Comparison of ENCODE assay signal across 9 cellular contexts in the genomic region with DNA sequence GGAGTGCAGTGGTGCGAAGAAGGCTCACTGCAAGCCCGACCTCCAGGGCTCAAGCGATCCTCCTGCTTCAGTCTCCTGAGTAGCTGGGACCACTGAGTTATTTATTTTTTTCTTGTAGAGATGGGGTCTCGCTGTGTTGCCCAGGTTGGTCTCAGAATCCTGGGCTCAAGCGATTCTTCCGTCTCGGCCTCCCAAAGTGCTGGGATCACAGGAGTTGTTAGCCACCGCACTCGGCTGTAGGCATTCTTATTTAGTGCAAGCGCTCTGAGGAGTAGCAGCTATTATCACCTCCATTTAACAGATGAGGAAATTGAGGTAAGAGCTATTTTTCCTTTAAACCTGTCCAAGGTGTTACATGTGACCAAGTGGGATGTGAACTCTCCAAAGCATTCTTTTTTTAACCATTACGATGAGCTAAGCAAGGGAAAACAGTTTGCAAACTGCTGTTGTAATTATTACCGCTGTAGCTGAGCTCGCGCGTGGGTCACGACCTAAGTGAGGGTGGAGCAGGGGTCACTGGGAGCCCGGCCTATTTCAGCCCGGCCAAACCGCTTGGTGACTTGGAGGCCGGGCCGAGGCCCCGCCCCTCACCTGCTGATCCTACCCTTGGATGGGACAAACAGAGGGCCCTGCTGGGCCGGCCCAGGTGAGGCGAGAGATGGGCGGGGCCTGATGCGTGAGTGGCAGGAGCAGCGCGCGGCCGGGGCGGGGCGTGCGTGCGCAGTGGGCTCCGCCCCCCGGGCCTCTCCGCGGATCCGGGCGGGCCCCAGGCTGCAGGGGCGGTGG. TPM values are rescaled to one million over a fixed set of nuclear protein-coding genes. Genes with fewer than 3 reads are reported as not detected.
A peak's percentile ranks its signal among the peaks of the same experiment; 100 is the strongest.
DNase-seq lines count a peak whose midpoint lies in the region; ATAC-seq and TF ChIP-seq lines count a peak whose summit lies in the region.
"Had no signal": no experiment of that assay in that cellular context is flagged by ENCODE, and none has a peak within 500 bp of the region (broad histone marks: within the 10 kb centered on the region; RNA-seq: fewer than 3 reads in every experiment).

No MANE protein-coding gene starts in this region.

- no peaks in the 10 kb centered on the region for H3K36me3 Mint-ChIP-seq in neural progenitor cell

- H3K27me3 ChIP-seq in KMS-11 (ENCODE audit: insufficient read depth, low read depth) (no peaks in the 10 kb centered on the region), neural progenitor cell (peaks cover 78% of the 10 kb centered on the region)

- H3K36me3 ChIP-seq in KMS-11 (ENCODE audit: insufficient read depth) (no peaks in the 10 kb centered on the region), neural progenitor cell (no peaks in the 10 kb centered on the region)

- H2AFZ ChIP-seq in KMS-11 (ENCODE audit: low read depth) (peak overlapping the region; percentile 79; the same call in 1 of the 2 replicates), neural progenitor cell (replicated peaks) (no peak overlapping the region)

- H3K4me2 ChIP-seq in KMS-11 = peak overlapping the region; percentile 73
- H3K4me2 ChIP-seq in neural progenitor cell = peak overlapping the region; percentile 72

- H3K4me3 Mint-ChIP-seq in neural progenitor cell = peak overlapping the region; percentile 84
- H3K4me3 Mint-ChIP-seq in stimulated activated naive CD8-positive, alpha-beta T cell treated with anti-CD3 and anti-CD28 coated beads, Interleukin-15, amount 100 ng/mL, for 72 hours = peak overlapping the region; percentile 79 to 84

- no peak overlapping the region for H3K27ac ChIP-seq in KMS-11
- H3K27ac ChIP-seq in neural progenitor cell = no peak overlapping the region

- H3K27ac Mint-ChIP-seq in neural progenitor cell = no peak overlapping the region
- no peak overlapping the region for H3K27ac Mint-ChIP-seq in stimulated activated naive CD8-positive, alpha-beta T cell treated with anti-CD3 and anti-CD28 coated beads, Interleukin-15, amount 100 ng/mL, for 72 hours

- peaks cover 29% of the 10 kb centered on the region for H3F3A ChIP-seq in neural progenitor cell (ENCODE audit: low read depth)

- H3K4me1 ChIP-seq in KMS-11 (ENCODE audit: low read depth, poor library complexity, severe bottlenecking) (peaks cover 7% of the 10 kb centered on the region), neural progenitor cell (no peaks in the 10 kb centered on the region)

- H3K4me3 ChIP-seq in KMS-11 (IDR thresholded peaks at IDR 0.05; ENCODE audit: insufficient read depth, low read depth, low read length) (no peak overlapping the region), neural progenitor cell (peak overlapping the region; percentile 42)

- H3K27me3 Mint-ChIP-seq in neural progenitor cell (ENCODE audit: insufficient read depth, low read depth) = peaks cover 14% of the 10 kb centered on the region
- peaks cover 78% of the 10 kb centered on the region for H3K27me3 Mint-ChIP-seq in stimulated activated naive CD8-positive, alpha-beta T cell treated with anti-CD3 and anti-CD28 coated beads, Interleukin-15, amount 100 ng/mL, for 72 hours

- H4K20me1 ChIP-seq in KMS-11 (ENCODE audit: insufficient read depth) (no peaks in the 10 kb centered on the region), neural progenitor cell (ENCODE audit: low read depth) (peaks cover 17% of the 10 kb centered on the region)

- H3K79me2 ChIP-seq in KMS-11 (ENCODE audit: insufficient read depth, low read depth) (no peaks in the 10 kb centered on the region), neural progenitor cell (ENCODE audit: low read depth) (no peaks in the 10 kb centered on the region)

- no peak for TF ChIP-seq CTCF in KMS-11 (conservative IDR thresholded peaks at IDR 0.05; ENCODE audit: low read depth, low read length)
- TF ChIP-seq CTCF in neural progenitor cell (IDR thresholded peaks at IDR 0.05) = no peak

- no peaks in the 10 kb centered on the region for H3K9me3 Mint-ChIP-seq in neural progenitor cell
- no peaks in the 10 kb centered on the region for H3K9me3 Mint-ChIP-seq in stimulated activated naive CD8-positive, alpha-beta T cell treated with anti-CD3 and anti-CD28 coated beads, Interleukin-15, amount 100 ng/mL, for 72 hours

- no peaks in the 10 kb centered on the region for H3K9me3 ChIP-seq in neural progenitor cell (ENCODE audit: low read depth)

- ATAC-seq in GM21717 (IDR thresholded peaks at IDR 0.05; ENCODE audit: unreplicated experiment) = peak; percentile 82
- ATAC-seq in stimulated activated naive CD8-positive, alpha-beta T cell treated with anti-CD3 and anti-CD28 coated beads, Interleukin-15, amount 100 ng/mL, for 72 hours = peak; percentile 95

- in situ Hi-C loops in Caki2 (cut with HindIII; ENCODE audit: low pct_unique_long_range_greater_than_20kb, low sequenced_read_pairs) = no loop called here
- in situ Hi-C loops in SK-MEL-5 (cut with HindIII; ENCODE audit: low pct_unique_long_range_greater_than_20kb, low sequenced_read_pairs) = no loop called here

- H3K9ac ChIP-seq in KMS-11 (no peak overlapping the region), neural progenitor cell (no peak overlapping the region)

- peaks cover 47% of the 10 kb centered on the region for H3K4me1 Mint-ChIP-seq in neural progenitor cell
- H3K4me1 Mint-ChIP-seq in stimulated activated naive CD8-positive, alpha-beta T cell treated with anti-CD3 and anti-CD28 coated beads, Interleukin-15, amount 100 ng/mL, for 72 hours = peaks cover 34% of the 10 kb centered on the region

- DNase-seq in Caki2 (ENCODE audit: low read depth) (peak; percentile 83), SK-MEL-5 (ENCODE audit: low read depth, low spot score) (peak; percentile 85), foreskin melanocyte (peak; percentile 27), neural progenitor cell (ENCODE audit: low spot score) (peak; percentile 92)
- DNase-seq in activated gamma-delta T cell treated with anti-CD3 and anti-CD28 coated beads, Interleukin-2, amount 50 U/mL, for 16 hours (ENCODE audit: low read depth) = peak; percentile 62
- DNase-seq in stimulated activated naive CD8-positive, alpha-beta T cell treated with anti-CD3 and anti-CD28 coated beads, Interleukin-15, amount 100 ng/mL, for 72 hours = peak; percentile 86 to 88

RNA-seq across cellular contexts. Expression of a gene that starts 0.4 kb away (rescaled TPM):
- total RNA-seq in Caki2 (2014; rRNA removed; shearing (Covaris generic); ENCODE audit: low replicate concordance) = 4.8 and 8.4 TPM in 2 replicates
- total RNA-seq in SK-MEL-5 (2014; rRNA removed; shearing (Covaris generic)) = 23.0 and 23.5 TPM in 2 replicates
- 48.7 and 64.4 TPM in 2 replicates for polyA plus RNA-seq in SK-MEL-5 (2015; cell fraction: cytosol; rRNA removed)
- polyA plus RNA-seq in SK-MEL-5 (2015; cell fraction: nucleus; rRNA removed) = 9.2 and 14.5 TPM in 2 replicates
- 1.4 and 1.9 TPM in 2 replicates for total RNA-seq in neural progenitor cell (ENCODE audit: low replicate concordance)

RNA-seq across cellular contexts. Expression of a gene that starts 10.8 kb away (rescaled TPM):
- total RNA-seq in Caki2 (2014; rRNA removed; shearing (Covaris generic); ENCODE audit: low replicate concordance) = not detected in 2 replicates
- total RNA-seq in SK-MEL-5 (2014; rRNA removed; shearing (Covaris generic)) = not detected in 2 replicates
- polyA plus RNA-seq in SK-MEL-5 (2015; cell fraction: cytosol; rRNA removed) = not detected in 2 replicates
- polyA plus RNA-seq in SK-MEL-5 (2015; cell fraction: nucleus; rRNA removed) = not detected in 2 replicates
- not detected in 2 replicates for total RNA-seq in neural progenitor cell (ENCODE audit: low replicate concordance)
- total RNA-seq: activated CD8-positive, alpha-beta memory T cell treated with anti-CD3 and anti-CD28 coated beads for 36 hours had no signal

Comparison
In these comparisons a context has a peak if more than half of its experiments do, and no peak if none do; other contexts are left out.
1. DNase-seq: peak in every context shown above with its lines; median percentile 92 in neural progenitor cell; 87 in stimulated activated naive CD8-positive, alpha-beta T cell treated with anti-CD3 and anti-CD28 coated beads, Interleukin-15, amount 100 ng/mL, for 72 hours; 85 in SK-MEL-5; 83 in Caki2; 62 in activated gamma-delta T cell treated with anti-CD3 and anti-CD28 coated beads, Interleukin-2, amount 50 U/mL, for 16 hours; 27 in foreskin melanocyte.